7 cellular contexts compared by ENCODE assay signal in genomic region chr1:234599617-234600417, GRCh38. TPM values are rescaled to one million over a fixed set of nuclear protein-coding genes. Genes with fewer than 3 reads are reported as not detected.
DNase-seq lines count a peak whose midpoint lies in the region; ATAC-seq and TF ChIP-seq lines count a peak whose summit lies in the region.

No MANE protein-coding gene starts in this region.

- intact Hi-C loops in ascending aorta (cut with DNase I), result loop anchor here (1.0 to 2.0 kb wide), 3 partner anchors 15 to 101 kb away; no protein-coding TSS in a partner anchor

- peak overlapping the region; percentile 96 to 99 for H3K27ac ChIP-seq in ascending aorta

- no peaks in the 10 kb centered on the region for H3K36me3 ChIP-seq in ascending aorta

- DNase-seq in NCI-H146 (lab: John Stamatoyannopoulos, UW) (peak; percentile 89), T-helper 22 cell (ENCODE audit: low read depth) (peak; percentile 79), ascending aorta (ENCODE audit: low spot score in 2 of 2) (peak; percentile 76 to 96), hepatic stellate cell (ENCODE audit: low spot score) (peak; percentile 78), renal cortical epithelial cell (ENCODE audit: low read depth) (peak; percentile 68)

- ATAC-seq in GM18511 (IDR thresholded peaks at IDR 0.05; ENCODE audit: unreplicated experiment), result peak; percentile 67
- peak; percentile 66 for ATAC-seq in HG02852 (IDR thresholded peaks at IDR 0.05; ENCODE audit: unreplicated experiment)

- peaks cover 11 to 40% of the 10 kb centered on the region in 2 donors for H3K4me1 ChIP-seq in ascending aorta

- peak overlapping the region; percentile 49 to 57 for H3K4me3 ChIP-seq in ascending aorta

- H3K27me3 ChIP-seq in ascending aorta, result no peaks in the 10 kb centered on the region

- TF ChIP-seq CTCF in ascending aorta (IDR thresholded peaks at IDR 0.05), result peak in 1 of 3 experiments; percentile 9

- H3K9me3 ChIP-seq in ascending aorta, result no peaks in the 10 kb centered on the region

RNA-seq across cellular contexts. Expression of gene IRF2BP2, which starts 10.2 kb away (rescaled TPM):
- total RNA-seq in ascending aorta (80.0 TPM), renal cortical epithelial cell (53.0 and 79.6 TPM in 2 replicates)

Comparison
In these comparisons a context has a peak if more than half of its experiments do, and no peak if none do; other contexts are left out.
1. Peak in every context shown above with its lines: DNase-seq, ATAC-seq, H3K4me3 ChIP-seq and H3K27ac ChIP-seq.